ENCODE assay signal across 13 cellular contexts in the genomic region with DNA sequence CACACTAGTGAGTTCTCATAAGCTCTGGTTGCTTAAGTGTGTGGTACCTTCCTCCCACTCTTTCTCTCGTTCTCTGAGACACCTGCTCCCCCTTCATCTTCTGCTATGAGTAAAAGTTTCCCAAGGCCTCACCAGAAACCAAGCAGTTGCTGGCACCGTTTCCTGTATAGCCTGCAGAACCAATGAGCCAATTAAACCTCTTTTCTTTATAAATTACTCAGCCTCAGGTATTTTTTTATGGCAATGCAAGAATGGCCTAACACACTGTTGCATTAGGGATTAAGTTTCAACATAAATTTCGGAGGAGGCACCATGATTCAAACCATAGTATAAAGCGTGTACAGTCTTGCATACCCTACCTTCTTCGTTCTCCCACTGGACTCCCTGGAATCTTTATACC.
"Had no signal": no experiment of that assay in that cellular context is flagged by ENCODE, and none has a peak within 500 bp of the region (broad histone marks: within the 10 kb centered on the region; RNA-seq: fewer than 3 reads in every experiment).

No MANE protein-coding gene starts in this region.

- H3K27ac Mint-ChIP-seq: activated B cell treated with CpG ODN at 0.5 μM for 24 hours; naive thymus-derived CD4-positive, alpha-beta T cell; T-helper 17 cell had no signal

- ATAC-seq: body of pancreas; naive thymus-derived CD4-positive, alpha-beta T cell; SK-N-SH treated with all-trans-retinoic acid at 6 μM for 48 hours; T-helper 17 cell had no signal

- H3K27me3 Mint-ChIP-seq: activated B cell treated with CpG ODN at 0.5 μM for 24 hours had no signal

- H3K4me1 Mint-ChIP-seq: naive thymus-derived CD4-positive, alpha-beta T cell; T-helper 17 cell had no signal

- H3K4me3 Mint-ChIP-seq: activated B cell treated with CpG ODN at 0.5 μM for 24 hours; naive thymus-derived CD4-positive, alpha-beta T cell; T-helper 17 cell had no signal

- DNase-seq: activated B cell treated with CpG ODN at 0.5 μM for 24 hours; activated naive CD4-positive, alpha-beta T cell; amniotic stem cell; body of pancreas; cerebellar nuclear complex; dermis blood vessel endothelial cell; glutamatergic neuron; naive thymus-derived CD4-positive, alpha-beta T cell; SHP77; T-helper 17 cell; trophoblast cell had no signal

- H3K4me3 ChIP-seq: body of pancreas, lung had no signal
